Comparison of ENCODE assay signal across 1 cellular context in genomic region chr9:87602933-87603643, GRCh38.
TF ChIP-seq lines count a peak whose summit lies in the region.

No MANE protein-coding gene starts in this region.

TF ChIP-seq in WTC11, 78 proteins besides CTCF, POLR2A, EP300 and RAD21 (continued from another document):
- TF ChIP-seq AR (CRISPR knock-in tag; IDR thresholded peaks at IDR 0.05) (no peak), IRF1 (CRISPR knock-in tag; IDR thresholded peaks at IDR 0.05) (no peak), GTF2I (CRISPR knock-in tag; conservative IDR thresholded peaks at IDR 0.05) (no peak), ZNF138 (CRISPR knock-in tag; conservative IDR thresholded peaks at IDR 0.05) (no peak), ZNF512 (CRISPR knock-in tag; IDR thresholded peaks at IDR 0.05; ENCODE audit: borderline replicate concordance) (no peak), ATF6 (CRISPR knock-in tag; IDR thresholded peaks at IDR 0.05) (no peak), PRRX2 (CRISPR knock-in tag; IDR thresholded peaks at IDR 0.05) (no peak), HMGXB4 (CRISPR knock-in tag; IDR thresholded peaks at IDR 0.05) (no peak), OVOL2 (CRISPR knock-in tag; IDR thresholded peaks at IDR 0.05; ENCODE audit: borderline replicate concordance) (no peak), FOXP4 (CRISPR knock-in tag; IDR thresholded peaks at IDR 0.05) (no peak), ZBTB21 (CRISPR knock-in tag; IDR thresholded peaks at IDR 0.05; ENCODE audit: borderline replicate concordance) (no peak), RELA (CRISPR knock-in tag; IDR thresholded peaks at IDR 0.05; ENCODE audit: borderline replicate concordance) (no peak), MXD4 (CRISPR knock-in tag; IDR thresholded peaks at IDR 0.05; ENCODE audit: borderline replicate concordance) (no peak), ESRRA (CRISPR knock-in tag; IDR thresholded peaks at IDR 0.05; ENCODE audit: borderline replicate concordance) (no peak)
